18 cellular contexts compared by ENCODE assay signal in genomic region chr2:38532366-38532765, GRCh38.
DNase-seq lines count a peak whose midpoint lies in the region; ATAC-seq and TF ChIP-seq lines count a peak whose summit lies in the region.
"Had no signal": no experiment of that assay in that cellular context is flagged by ENCODE, and none has a peak within 500 bp of the region (broad histone marks: within the 10 kb centered on the region; RNA-seq: fewer than 3 reads in every experiment).

No MANE protein-coding gene starts in this region.

- in situ Hi-C loops in GM23248 (cut with MboI), result no loop called here

- peak overlapping the region; percentile 14 for H2AK5ac ChIP-seq in neuronal stem cell (ENCODE audit: low read depth, low read length)

- H3K27ac Mint-ChIP-seq in activated B cell treated with CpG ODN at 0.5 μM for 24 hours, result peak overlapping the region; percentile 88
- no peak overlapping the region for H3K27ac Mint-ChIP-seq in osteocyte (ENCODE audit: unreplicated experiment)

- H3K9ac ChIP-seq in Karpas-422 (ENCODE audit: low read length), result peak overlapping the region; percentile 79
- no peak overlapping the region for H3K9ac ChIP-seq in neuronal stem cell (ENCODE audit: low read depth, low read length, poor library complexity)
- H3K9ac ChIP-seq in GM23248, result no peak overlapping the region

- H3K27me3 ChIP-seq in DOHH2 (ENCODE audit: control insufficient read depth, low read length) (no peaks in the 10 kb centered on the region), Karpas-422 (ENCODE audit: low read length) (no peaks in the 10 kb centered on the region), neuronal stem cell (ENCODE audit: control insufficient read depth in 3 of 3, insufficient read depth in 3 of 3, low read depth in 1 of 3, low read length in 3 of 3) (peaks cover 0 to 37% (median 6%) of the 10 kb centered on the region in 3 experiments), GM23248 (replicated peaks; ENCODE audit: insufficient read depth) (no peaks in the 10 kb centered on the region)

- H3K36me3 Mint-ChIP-seq in activated B cell treated with CpG ODN at 0.5 μM for 24 hours (ENCODE audit: low read depth) (no peaks in the 10 kb centered on the region), osteocyte (ENCODE audit: unreplicated experiment) (no peaks in the 10 kb centered on the region)

- H3K36me3 ChIP-seq in DOHH2 (ENCODE audit: control insufficient read depth, low read length), result no peaks in the 10 kb centered on the region
- H3K36me3 ChIP-seq in Karpas-422 (ENCODE audit: insufficient read depth, low read length), result no peaks in the 10 kb centered on the region
- no peaks in the 10 kb centered on the region for H3K36me3 ChIP-seq in neuronal stem cell (replicated peaks in 1 of 2; ENCODE audit: control insufficient read depth in 2 of 2, insufficient read depth in 2 of 2, low read length in 2 of 2)
- no peaks in the 10 kb centered on the region for H3K36me3 ChIP-seq in GM23248 (ENCODE audit: low read depth)

- H3K4me1 ChIP-seq in DOHH2 (ENCODE audit: control insufficient read depth, low read length), result peaks cover 88% of the 10 kb centered on the region
- peaks cover 74% of the 10 kb centered on the region for H3K4me1 ChIP-seq in Karpas-422 (ENCODE audit: low read length)
- H3K4me1 ChIP-seq in neuronal stem cell (ENCODE audit: control insufficient read depth in 2 of 2, insufficient read depth in 1 of 2, low read depth in 1 of 2, low read length in 2 of 2), result peaks cover 1 to 3% of the 10 kb centered on the region in 2 donors
- 0 out of 2 replicates have a peak, but pooled peaks cover 4% of the 10 kb centered on the region for H3K4me1 ChIP-seq in GM23248 (ENCODE audit: insufficient read depth)

- H3K4me2 ChIP-seq in DOHH2 (ENCODE audit: low read length) (peak overlapping the region; percentile 72), Karpas-422 (ENCODE audit: low read depth, low read length, poor library complexity, severe bottlenecking) (peak overlapping the region; percentile 70), neuronal stem cell (ENCODE audit: insufficient read depth, low read length, poor library complexity, severe bottlenecking) (no peak overlapping the region), GM23248 (ENCODE audit: unreplicated experiment) (no peak overlapping the region)

- intact Hi-C loops in activated B cell treated with CpG ODN at 0.5 μM for 24 hours (cut with micrococcal nuclease), result loop anchor here (2.0 kb wide), 1 partner anchor 218 kb away; the partner anchor contains the start of gene SRSF7

- no peak overlapping the region for H3K4ac ChIP-seq in neuronal stem cell (ENCODE audit: low read length)

- H4K91ac ChIP-seq in neuronal stem cell (ENCODE audit: low read depth, low read length, poor library complexity), result no peak overlapping the region

- H3K9me3 Mint-ChIP-seq in activated B cell treated with CpG ODN at 0.5 μM for 24 hours (no peaks in the 10 kb centered on the region), osteocyte (ENCODE audit: unreplicated experiment) (no peaks in the 10 kb centered on the region)

- H2BK15ac ChIP-seq in neuronal stem cell (ENCODE audit: low read length), result no peak overlapping the region

- H3K9me2 ChIP-seq in DOHH2 (replicated peaks; ENCODE audit: control insufficient read depth, low read length), result no peaks in the 10 kb centered on the region
- no peaks in the 10 kb centered on the region for H3K9me2 ChIP-seq in Karpas-422 (replicated peaks; ENCODE audit: insufficient read depth, low read length)
- no peaks in the 10 kb centered on the region for H3K9me2 ChIP-seq in GM23248 (ENCODE audit: insufficient read depth)

- DNase-seq in Karpas-422, result peak; percentile 73
- DNase-seq in activated B cell treated with CpG ODN at 0.5 μM for 24 hours, result no peak
- no peak for DNase-seq in neuronal stem cell (ENCODE audit: low spot score)
- DNase-seq in GDM1 (lab: John Stamatoyannopoulos, UW), result no peak
- DNase-seq in osteocyte (ENCODE audit: extremely low spot score, unreplicated experiment), result no peak
- DNase-seq in GM23248, result no peak
- DNase-seq: GF-D8, HCEC 1CT, NCI-H1417, NCI-H1694 treated with DMSO at 0.1 percent for 48 hours, NCI-H2081 treated with DMSO at 0.1 percent for 48 hours, NCI-H2171 treated with DMSO at 0.1 percent for 48 hours, NCI-H524 treated with DMSO at 0.1 percent for 48 hours, NCI-H82, T-helper 1 cell had no signal

- WGBS in neuronal stem cell (ENCODE audit: extremely low coverage in 2 of 2, insufficient read length in 2 of 2, insufficient replicate concordance in 1 of 2), 2 donors, result no CpG with 5 or more reads among the region's 2 CpGs
- 51 to 58% methylated on average over 2 of the region's 2 CpGs for WGBS in GM23248 (ENCODE audit: low coverage in 1 of 2, low lambda C conversion rate in 2 of 2, missing lambda C conversion rate in 2 of 2), 2 experiments

- H3F3A ChIP-seq in DOHH2 (ENCODE audit: control insufficient read depth, insufficient read depth), result peaks cover 9% of the 10 kb centered on the region
- H3F3A ChIP-seq in GM23248 (ENCODE audit: insufficient read depth), result peaks cover 12% of the 10 kb centered on the region; the same call in 1 of the 2 replicates

- H4K20me1 ChIP-seq in DOHH2 (ENCODE audit: control insufficient read depth, insufficient read depth, low read depth, low read length) (no peaks in the 10 kb centered on the region), Karpas-422 (ENCODE audit: insufficient read depth, low read depth, low read length) (no peaks in the 10 kb centered on the region), GM23248 (ENCODE audit: insufficient read depth) (no peaks in the 10 kb centered on the region)

- no peak overlapping the region for H3K18ac ChIP-seq in neuronal stem cell (ENCODE audit: low read length)

- H2BK120ac ChIP-seq in neuronal stem cell (ENCODE audit: low read depth, low read length), result no peak overlapping the region

- H4K8ac ChIP-seq in neuronal stem cell (ENCODE audit: low read depth, low read length), result no peak overlapping the region

- H3K4me1 Mint-ChIP-seq in activated B cell treated with CpG ODN at 0.5 μM for 24 hours (peaks cover 52% of the 10 kb centered on the region), osteocyte (ENCODE audit: unreplicated experiment) (peaks cover 18% of the 10 kb centered on the region)

- POLR2A ChIA-PET in activated B cell treated with CpG ODN at 0.5 μM for 24 hours (lab: Charles Lee), result interaction anchor here (1.0 to 2.1 kb wide), 2 partner anchors 34 to 219 kb away, joined by 3 to 30 read pairs; partner anchors contain the start of gene SRSF7

- H3K27ac ChIP-seq in DOHH2 (ENCODE audit: low read depth, low read length) (peak overlapping the region; percentile 83), Karpas-422 (ENCODE audit: low read length) (peak overlapping the region; percentile 99), neuronal stem cell (replicated peaks; ENCODE audit: low read length) (no peak overlapping the region), GM23248 (no peak overlapping the region)

- ATAC-seq in activated B cell treated with CpG ODN at 0.5 μM for 24 hours (ENCODE audit: low read depth), result no peak
- ATAC-seq: Panc1, SK-N-SH treated with all-trans-retinoic acid at 6 μM for 48 hours had no signal

- no peaks in the 10 kb centered on the region for H3K79me2 ChIP-seq in DOHH2 (ENCODE audit: control insufficient read depth, low read length)
- no peaks in the 10 kb centered on the region for H3K79me2 ChIP-seq in Karpas-422 (ENCODE audit: low read length)
- no peaks in the 10 kb centered on the region for H3K79me2 ChIP-seq in GM23248 (ENCODE audit: insufficient read depth)

- no peak overlapping the region for H3K23ac ChIP-seq in neuronal stem cell (ENCODE audit: low read depth, low read length, poor library complexity)

- no peak overlapping the region for H3K14ac ChIP-seq in neuronal stem cell (ENCODE audit: low read length)

- H3K27me3 Mint-ChIP-seq in activated B cell treated with CpG ODN at 0.5 μM for 24 hours (peaks cover 8% of the 10 kb centered on the region), osteocyte (ENCODE audit: unreplicated experiment) (no peaks in the 10 kb centered on the region)

- H3K9me3 ChIP-seq in DOHH2 (ENCODE audit: control insufficient read depth, insufficient read depth, low read length), result no peaks in the 10 kb centered on the region
- H3K9me3 ChIP-seq in Karpas-422 (ENCODE audit: low read length), result no peaks in the 10 kb centered on the region
- no peaks in the 10 kb centered on the region for H3K9me3 ChIP-seq in neuronal stem cell (replicated peaks in 1 of 2; ENCODE audit: control insufficient read depth in 2 of 2, insufficient read depth in 1 of 2, low read depth in 1 of 2, low read length in 2 of 2)
- H3K9me3 ChIP-seq in GM23248 (ENCODE audit: low read depth), result no peaks in the 10 kb centered on the region

- CTCF ChIA-PET in activated B cell treated with CpG ODN at 0.5 μM for 24 hours (lab: Charles Lee), result interaction anchor here (1.1 to 2.5 kb wide), 3 partner anchors 20 to 209 kb away, joined by 3 to 17 read pairs (median 8); no protein-coding TSS in a partner anchor

- TF ChIP-seq CTCF in DOHH2 (IDR thresholded peaks at IDR 0.05; ENCODE audit: low read depth, low read length, poor library complexity, severe bottlenecking) (no peak), activated B cell treated with CpG ODN at 0.5 μM for 24 hours (IDR thresholded peaks at IDR 0.05) (no peak), osteocyte (IDR thresholded peaks at IDR 0.05) (no peak)

- no peak overlapping the region for H2BK12ac ChIP-seq in neuronal stem cell (ENCODE audit: low read length)

- no peaks in the 10 kb centered on the region for H3K79me1 ChIP-seq in neuronal stem cell (ENCODE audit: low read depth, low read length)

- no peak overlapping the region for H3K4me3 Mint-ChIP-seq in activated B cell treated with CpG ODN at 0.5 μM for 24 hours
- H3K4me3 Mint-ChIP-seq in osteocyte (ENCODE audit: unreplicated experiment), result no peak overlapping the region

- no peak overlapping the region for H2BK5ac ChIP-seq in neuronal stem cell (ENCODE audit: low read length)

- H3K4me3 ChIP-seq in DOHH2 (ENCODE audit: low read length) (no peak overlapping the region), Karpas-422 (ENCODE audit: low read length) (peak overlapping the region; percentile 42; the same call in 1 of the 2 replicates), neuronal stem cell (ENCODE audit: low read length in 2 of 2) (peak overlapping the region in 1 of 2 donors; percentile 0), GM23248 (no peak overlapping the region)

- H2AFZ ChIP-seq in Karpas-422 (ENCODE audit: low read length) (no peak overlapping the region), neuronal stem cell (ENCODE audit: low read length) (peak overlapping the region; percentile 55), GM23248 (no peak overlapping the region)

Comparison
In these comparisons a context has a peak if more than half of its experiments do, and no peak if none do; other contexts are left out.
1. H3K27ac ChIP-seq: peak in DOHH2 (single experiment) and Karpas-422 (single experiment); none in neuronal stem cell (single experiment) and GM23248 (single experiment).
2. H3K4me2 ChIP-seq: peak in DOHH2 (single experiment) and Karpas-422 (single experiment); none in neuronal stem cell (single experiment) and GM23248 (single experiment).